ENCODE assay signal across 20 cellular contexts in the genomic region with DNA sequence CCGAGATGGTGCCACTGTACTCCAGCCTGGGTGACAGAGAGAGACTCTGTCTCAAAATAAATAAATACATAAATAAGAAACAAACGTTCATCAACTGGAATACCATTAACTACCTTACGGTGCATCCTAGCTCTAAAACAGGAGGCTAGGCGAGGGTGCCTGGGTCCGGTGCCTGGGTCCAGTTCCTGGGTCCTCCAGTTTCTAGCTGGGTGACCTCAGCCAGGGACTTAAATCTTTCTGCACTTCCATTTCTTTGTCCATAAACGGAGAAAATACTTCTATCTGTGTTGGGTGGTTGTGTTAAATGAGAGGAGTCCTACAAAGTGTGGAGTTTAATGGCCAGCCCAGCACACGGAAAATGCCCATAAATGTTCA. TPM values are rescaled to one million over a fixed set of nuclear protein-coding genes. Genes with fewer than 3 reads are reported as not detected.
DNase-seq lines count a peak whose midpoint lies in the region; ATAC-seq and TF ChIP-seq lines count a peak whose summit lies in the region.
"Had no signal": no experiment of that assay in that cellular context is flagged by ENCODE, and none has a peak within 500 bp of the region (broad histone marks: within the 10 kb centered on the region; RNA-seq: fewer than 3 reads in every experiment).

No MANE protein-coding gene starts in this region.

- peak overlapping the region in 4 of 5 experiments; percentile 31 to 94 (median 74) for H3K27ac Mint-ChIP-seq in brain
- H3K27ac Mint-ChIP-seq: activated CD8-positive, alpha-beta T cell treated with anti-CD3 and anti-CD28 coated beads for 36 hours; CD8-positive, alpha-beta T cell had no signal

- H2AK5ac ChIP-seq in mesenchymal stem cell (ENCODE audit: low read length, severe bottlenecking), result no peak overlapping the region

- H3K4me3 ChIP-seq in AG10803 (ENCODE audit: low read length) (peak overlapping the region; percentile 50), mesenchymal stem cell (ENCODE audit: insufficient read depth in 1 of 2, low read depth in 1 of 2, low read length in 2 of 2) (peak overlapping the region in 1 of 2 experiments; percentile 69), stomach (no peak overlapping the region), left ventricle myocardium inferior (no peak overlapping the region)
- H3K4me3 ChIP-seq: adrenal gland had no signal

- WGBS in mesenchymal stem cell, result 96% methylated on average over 5 of the region's 7 CpGs
- WGBS in stomach, 5 donors, result 83 to 91% (median 88%) methylated on average over 7 of the region's 7 CpGs

- H3K79me1 ChIP-seq in mesenchymal stem cell (replicated peaks; ENCODE audit: low read length, poor library complexity, severe bottlenecking), result peaks cover 4% of the 10 kb centered on the region

- no peak overlapping the region for H3K23ac ChIP-seq in mesenchymal stem cell (ENCODE audit: low read length in 2 of 2)

- H3K27ac ChIP-seq in mesenchymal stem cell (ENCODE audit: low read length, poor library complexity, severe bottlenecking) (no peak overlapping the region), stomach (peak overlapping the region in 4 of 5 donors; percentile 60 to 78 (median 72)), left ventricle myocardium inferior (replicated peaks) (no peak overlapping the region)
- H3K27ac ChIP-seq: ovary, VCaP had no signal

- no peak overlapping the region for H2BK120ac ChIP-seq in mesenchymal stem cell (ENCODE audit: low read depth, low read length)

- H2AFZ ChIP-seq in mesenchymal stem cell (ENCODE audit: low read depth, low read length), result no peak overlapping the region

- peaks cover 2% of the 10 kb centered on the region for H3K36me3 Mint-ChIP-seq in brain
- H3K36me3 Mint-ChIP-seq: CD8-positive, alpha-beta T cell; immature natural killer cell had no signal

- H3K14ac ChIP-seq in mesenchymal stem cell (ENCODE audit: low read length in 2 of 2), result no peak overlapping the region

- H3K4me2 ChIP-seq in mesenchymal stem cell (ENCODE audit: low read length, poor library complexity, severe bottlenecking), result no peak overlapping the region

- no peak overlapping the region for H2BK15ac ChIP-seq in mesenchymal stem cell (ENCODE audit: low read depth, poor library complexity, severe bottlenecking)

- TF ChIP-seq POLR2A in stomach (IDR thresholded peaks at IDR 0.05), result no peak

- TF ChIP-seq EP300 in stomach (IDR thresholded peaks at IDR 0.05), result no peak

- no peak overlapping the region for H2BK5ac ChIP-seq in mesenchymal stem cell (ENCODE audit: low read depth, low read length, poor library complexity, severe bottlenecking)

- H3K27me3 ChIP-seq in mesenchymal stem cell (ENCODE audit: control insufficient read depth in 1 of 2, insufficient read depth in 1 of 2, low read length in 2 of 2), result no peaks in the 10 kb centered on the region
- H3K27me3 ChIP-seq in stomach, result no peaks in the 10 kb centered on the region
- H3K27me3 ChIP-seq in left ventricle myocardium inferior (ENCODE audit: low read depth), result no peaks in the 10 kb centered on the region
- H3K27me3 ChIP-seq: adrenal gland, ovary had no signal

- H2BK12ac ChIP-seq in mesenchymal stem cell (ENCODE audit: low read length in 2 of 2), result peak overlapping the region in 1 of 2 experiments; percentile 38

- H3K4ac ChIP-seq in mesenchymal stem cell (ENCODE audit: low read depth in 1 of 2, low read length in 2 of 2), result no peak overlapping the region

- peaks cover 27% of the 10 kb centered on the region for H3K4me1 Mint-ChIP-seq in brain
- H3K4me1 Mint-ChIP-seq: immature natural killer cell had no signal

- no peak for DNase-seq in AG10803 (ENCODE audit: low read depth)
- DNase-seq in mesenchymal stem cell, result no peak
- no peak for DNase-seq in stomach
- DNase-seq in left ventricle myocardium inferior, result no peak
- DNase-seq: activated CD8-positive, alpha-beta T cell treated with anti-CD3 and anti-CD28 coated beads for 36 hours; CD8-positive, alpha-beta T cell; immature natural killer cell; NCI-H2029; NCI-H526 had no signal

- no peak overlapping the region for H3K4me3 Mint-ChIP-seq in brain
- H3K4me3 Mint-ChIP-seq: activated CD8-positive, alpha-beta T cell treated with anti-CD3 and anti-CD28 coated beads for 36 hours; CD8-positive, alpha-beta T cell; immature natural killer cell had no signal

- no peaks in the 10 kb centered on the region for H3K9me3 ChIP-seq in mesenchymal stem cell (ENCODE audit: control insufficient read depth, low read length)
- no peaks in the 10 kb centered on the region for H3K9me3 ChIP-seq in stomach
- no peaks in the 10 kb centered on the region for H3K9me3 ChIP-seq in left ventricle myocardium inferior (replicated peaks)
- H3K9me3 ChIP-seq: adrenal gland, ovary had no signal

- H3K4me1 ChIP-seq in mesenchymal stem cell (ENCODE audit: control insufficient read depth, insufficient read depth, low read depth, low read length) (peaks cover 10% of the 10 kb centered on the region), stomach (peaks cover 3 to 13% (median 6%) of the 10 kb centered on the region in 4 donors), left ventricle myocardium inferior (peaks cover 10% of the 10 kb centered on the region)

- no peaks in the 10 kb centered on the region for H3K27me3 Mint-ChIP-seq in brain
- H3K27me3 Mint-ChIP-seq: activated CD8-positive, alpha-beta T cell treated with anti-CD3 and anti-CD28 coated beads for 36 hours had no signal

- TF ChIP-seq CTCF in AG10803 (conservative IDR thresholded peaks at IDR 0.05; ENCODE audit: low read length) (no peak), brain (conservative IDR thresholded peaks at IDR 0.05) (no peak), stomach (IDR thresholded peaks at IDR 0.05) (no peak), left ventricle myocardium inferior (IDR thresholded peaks at IDR 0.05; ENCODE audit: borderline replicate concordance) (no peak)

- no peak overlapping the region for H3K18ac ChIP-seq in mesenchymal stem cell (ENCODE audit: low read depth in 1 of 2, low read length in 2 of 2)

- peak overlapping the region; percentile 93 for H3K9ac ChIP-seq in mesenchymal stem cell (ENCODE audit: low read length)

- ATAC-seq in HG03135 (IDR thresholded peaks at IDR 0.05; ENCODE audit: unreplicated experiment) (no peak), GM21737 (IDR thresholded peaks at IDR 0.05; ENCODE audit: unreplicated experiment) (no peak), HG03432 (IDR thresholded peaks at IDR 0.05; ENCODE audit: unreplicated experiment) (no peak)
- ATAC-seq: activated CD8-positive, alpha-beta T cell treated with anti-CD3 and anti-CD28 coated beads for 36 hours; CD8-positive, alpha-beta T cell; Panc1 had no signal

- intact Hi-C loops in stomach (cut with DNase I; ENCODE audit: low total_unique reads), result no loop called here
- intact Hi-C loops in left ventricle myocardium inferior (cut with micrococcal nuclease), result no loop called here

- H3K36me3 ChIP-seq in mesenchymal stem cell (ENCODE audit: control insufficient read depth in 1 of 2, insufficient read depth in 2 of 2, low read depth in 1 of 2, low read length in 2 of 2) (no peaks in the 10 kb centered on the region), stomach (no peaks in the 10 kb centered on the region), left ventricle myocardium inferior (no peaks in the 10 kb centered on the region)
- H3K36me3 ChIP-seq: adrenal gland, ovary had no signal

- H4K8ac ChIP-seq in mesenchymal stem cell (ENCODE audit: low read length), result no peak overlapping the region

- no peaks in the 10 kb centered on the region for H3K9me3 Mint-ChIP-seq in brain
- H3K9me3 Mint-ChIP-seq: activated CD8-positive, alpha-beta T cell treated with anti-CD3 and anti-CD28 coated beads for 36 hours; CD8-positive, alpha-beta T cell; immature natural killer cell had no signal

- no peak overlapping the region for H4K91ac ChIP-seq in mesenchymal stem cell (ENCODE audit: low read length)

RNA-seq across cellular contexts. Expression of a gene that starts 34.0 kb away (rescaled TPM):
- polyA plus RNA-seq in brain (ENCODE audit: insufficient read depth, low read depth, low replicate concordance) (29.6 TPM), stomach (1 to 10 TPM; 1.8 to 7.9 (median 6.4) TPM)
- polyA plus RNA-seq in mesenchymal stem cell (2013, experiment 1 of 2), result 3.2 TPM
- polyA plus RNA-seq in mesenchymal stem cell (2013, experiment 2 of 2), result 2.9 TPM
- total RNA-seq in stomach (100 to 1,000 TPM in 1 of 5 donors, 10 to 100 TPM in 1, 1 to 10 TPM in 3; 1.2 to 123 (median 8.9) TPM), left ventricle myocardium inferior (6.1 TPM)

RNA-seq across cellular contexts. Expression of a gene that starts 59.2 kb away (rescaled TPM):
- polyA plus RNA-seq in brain (ENCODE audit: insufficient read depth, low read depth, low replicate concordance) (not detected), stomach (not detected)
- polyA plus RNA-seq in mesenchymal stem cell (2013, experiment 1 of 2), result not detected
- polyA plus RNA-seq in mesenchymal stem cell (2013, experiment 2 of 2), result not detected
- total RNA-seq in stomach (not detected), left ventricle myocardium inferior (not detected)
- total RNA-seq: A673; activated CD8-positive, alpha-beta T cell treated with anti-CD3 and anti-CD28 coated beads for 36 hours; adrenal gland; CD8-positive, alpha-beta T cell; endothelial cell of umbilical vein; mesenteric fat pad; ovary had no signal
- polyA plus RNA-seq: adrenal gland, endothelial cell of umbilical vein had no signal

Comparison
In these comparisons a context has a peak if more than half of its experiments do, and no peak if none do; other contexts are left out.
1. H3K27ac ChIP-seq: peak in stomach (4 of 5); none in mesenchymal stem cell (single experiment) and left ventricle myocardium inferior (single experiment).